Comparison of ENCODE assay signal across 10 cellular contexts in the genomic region with DNA sequence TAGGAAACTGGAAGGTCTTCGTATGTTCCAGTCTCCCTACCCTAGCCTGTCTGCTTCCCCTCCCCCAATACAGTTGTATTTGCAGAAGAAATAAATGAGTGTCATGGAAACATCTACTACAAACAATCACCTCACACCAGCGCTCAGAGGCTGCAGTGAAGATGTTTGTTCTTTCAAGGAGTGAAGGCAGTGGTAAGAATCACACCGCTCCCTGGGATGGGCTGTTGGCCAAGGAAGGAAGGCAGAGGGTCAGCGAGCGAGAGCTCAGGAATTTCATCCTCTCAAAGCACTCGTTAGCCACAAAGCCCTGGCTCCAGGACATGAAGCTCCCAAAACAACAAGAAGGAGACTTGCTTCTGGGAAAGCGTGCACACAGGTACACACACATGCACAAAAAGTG. TPM values are rescaled to one million over a fixed set of nuclear protein-coding genes. Genes with fewer than 3 reads are reported as not detected.
DNase-seq lines count a peak whose midpoint lies in the region; ATAC-seq and TF ChIP-seq lines count a peak whose summit lies in the region.
"Had no signal": no experiment of that assay in that cellular context is flagged by ENCODE, and none has a peak within 500 bp of the region (broad histone marks: within the 10 kb centered on the region; RNA-seq: fewer than 3 reads in every experiment).

No MANE protein-coding gene starts in this region.

- CTCF ChIA-PET in activated B cell treated with CpG ODN at 0.5 μM for 24 hours (lab: Charles Lee), result no interaction called here

- peaks cover 45% of the 10 kb centered on the region for H3K27me3 Mint-ChIP-seq in activated T-cell treated with anti-CD3 and anti-CD28 coated beads, Interleukin-2, amount 50 U/mL, for 72 hours (ENCODE audit: low read depth)
- peaks cover 39% of the 10 kb centered on the region for H3K27me3 Mint-ChIP-seq in activated B cell treated with CpG ODN at 0.5 μM for 24 hours

- intact Hi-C loops in activated B cell treated with CpG ODN at 0.5 μM for 24 hours (cut with micrococcal nuclease), result loop anchor here (1.0 to 5.0 kb wide), 3 partner anchors 61 to 295 kb away; partner anchors contain the start of genes ACAD8 and THYN1
- intact Hi-C loops in thyroid gland (cut with DNase I), result no loop called here

- H3K36me3 Mint-ChIP-seq in activated T-cell treated with anti-CD3 and anti-CD28 coated beads, Interleukin-2, amount 50 U/mL, for 72 hours (ENCODE audit: insufficient read depth in 2 of 2), result peaks cover 2 to 5% of the 10 kb centered on the region in 2 donors
- H3K36me3 Mint-ChIP-seq in activated B cell treated with CpG ODN at 0.5 μM for 24 hours (ENCODE audit: low read depth), result no peaks in the 10 kb centered on the region

- POLR2A ChIA-PET in activated B cell treated with CpG ODN at 0.5 μM for 24 hours (lab: Charles Lee), result no interaction called here

- H3K4me3 ChIP-seq in thyroid gland (replicated peaks in 1 of 3), result peak overlapping the region in 1 of 3 donors; percentile 49

- no peaks in the 10 kb centered on the region for H3K9me3 ChIP-seq in thyroid gland
- H3K9me3 ChIP-seq: tibial nerve had no signal

- H3K4me1 ChIP-seq in thyroid gland, result peaks cover 16 to 36% of the 10 kb centered on the region in 2 donors

- H3K4me3 Mint-ChIP-seq in activated T-cell treated with anti-CD3 and anti-CD28 coated beads, Interleukin-2, amount 50 U/mL, for 72 hours, result peak overlapping the region; percentile 87
- peak overlapping the region; percentile 83 for H3K4me3 Mint-ChIP-seq in activated B cell treated with CpG ODN at 0.5 μM for 24 hours

- TF ChIP-seq POLR2A in thyroid gland (IDR thresholded peaks at IDR 0.05), result peak in 1 of 2 donors; percentile 47

- no peak for DNase-seq in activated T-cell treated with anti-CD3 and anti-CD28 coated beads, Interleukin-2, amount 50 U/mL, for 72 hours
- DNase-seq in activated T-cell treated with anti-CD3 and anti-CD28 coated beads for 4 hours, result no peak
- DNase-seq in activated B cell treated with CpG ODN at 0.5 μM for 24 hours, result no peak
- DNase-seq in kidney glomerular epithelial cell (lab: John Stamatoyannopoulos, UW), result peak; percentile 15
- peak; percentile 95 to 97 for DNase-seq in thyroid gland
- no peak for DNase-seq in NOMO-1 treated with dmso at 0.1 percent for 144 hours (lab: John Stamatoyannopoulos, UW; ENCODE audit: unreplicated experiment)

- no peak overlapping the region for H3K27ac Mint-ChIP-seq in activated T-cell treated with anti-CD3 and anti-CD28 coated beads, Interleukin-2, amount 50 U/mL, for 72 hours
- H3K27ac Mint-ChIP-seq in activated B cell treated with CpG ODN at 0.5 μM for 24 hours, result no peak overlapping the region

- H3K4me1 Mint-ChIP-seq in activated T-cell treated with anti-CD3 and anti-CD28 coated beads, Interleukin-2, amount 50 U/mL, for 72 hours (ENCODE audit: low read depth), result peaks cover 56% of the 10 kb centered on the region
- peaks cover 17% of the 10 kb centered on the region for H3K4me1 Mint-ChIP-seq in activated B cell treated with CpG ODN at 0.5 μM for 24 hours

- H3K27me3 ChIP-seq in thyroid gland, result no peaks in the 10 kb centered on the region

- no peak for ATAC-seq in activated T-cell treated with anti-CD3 and anti-CD28 coated beads, Interleukin-2, amount 50 U/mL, for 72 hours (replicated peaks in 1 of 2)
- ATAC-seq in activated B cell treated with CpG ODN at 0.5 μM for 24 hours (ENCODE audit: low read depth), result no peak
- no peak for ATAC-seq in HG03457 (IDR thresholded peaks at IDR 0.05; ENCODE audit: unreplicated experiment)
- no peak for ATAC-seq in GM21390 (IDR thresholded peaks at IDR 0.05; ENCODE audit: unreplicated experiment)

- peak overlapping the region; percentile 69 to 93 (median 88) for H3K27ac ChIP-seq in thyroid gland
- H3K27ac ChIP-seq: RWPE1 had no signal

- TF ChIP-seq CTCF in activated B cell treated with CpG ODN at 0.5 μM for 24 hours (IDR thresholded peaks at IDR 0.05), result no peak
- no peak for TF ChIP-seq CTCF in thyroid gland (IDR thresholded peaks at IDR 0.05)

- H3K36me3 ChIP-seq in thyroid gland, result no peaks in the 10 kb centered on the region
- H3K36me3 ChIP-seq: tibial nerve had no signal

- 7 to 15% methylated on average over 7 of the region's 7 CpGs for WGBS in thyroid gland, 2 donors

- no peaks in the 10 kb centered on the region for H3K9me3 Mint-ChIP-seq in activated T-cell treated with anti-CD3 and anti-CD28 coated beads, Interleukin-2, amount 50 U/mL, for 72 hours
- no peaks in the 10 kb centered on the region for H3K9me3 Mint-ChIP-seq in activated B cell treated with CpG ODN at 0.5 μM for 24 hours

RNA-seq across cellular contexts. Expression of gene IGSF9B, which starts 1.2 kb away (rescaled TPM):
- total RNA-seq in activated T-cell treated with anti-CD3 and anti-CD28 coated beads, Interleukin-2, amount 50 U/mL, for 72 hours, result 10 to 100 TPM; 81.8 to 87.0 TPM
- total RNA-seq in activated B cell treated with CpG ODN at 0.5 μM for 24 hours (0.83 and 2.0 TPM in 2 replicates), thyroid gland (10 to 100 TPM in 3 of 4 donors, 1 to 10 TPM in 1; 9.7 to 36.5 (median 13.8) TPM)

Comparison
In these comparisons a context has a peak if more than half of its experiments do, and no peak if none do; other contexts are left out.
1. DNase-seq: peak in kidney glomerular epithelial cell (single experiment) and thyroid gland (2 of 2); none in activated T-cell treated with anti-CD3 and anti-CD28 coated beads, Interleukin-2, amount 50 U/mL, for 72 hours (0 of 2), activated T-cell treated with anti-CD3 and anti-CD28 coated beads for 4 hours (single experiment), activated B cell treated with CpG ODN at 0.5 μM for 24 hours (single experiment) and NOMO-1 treated with dmso at 0.1 percent for 144 hours (single experiment).